Comparison of ENCODE assay signal across 1 cellular context in the genomic region with DNA sequence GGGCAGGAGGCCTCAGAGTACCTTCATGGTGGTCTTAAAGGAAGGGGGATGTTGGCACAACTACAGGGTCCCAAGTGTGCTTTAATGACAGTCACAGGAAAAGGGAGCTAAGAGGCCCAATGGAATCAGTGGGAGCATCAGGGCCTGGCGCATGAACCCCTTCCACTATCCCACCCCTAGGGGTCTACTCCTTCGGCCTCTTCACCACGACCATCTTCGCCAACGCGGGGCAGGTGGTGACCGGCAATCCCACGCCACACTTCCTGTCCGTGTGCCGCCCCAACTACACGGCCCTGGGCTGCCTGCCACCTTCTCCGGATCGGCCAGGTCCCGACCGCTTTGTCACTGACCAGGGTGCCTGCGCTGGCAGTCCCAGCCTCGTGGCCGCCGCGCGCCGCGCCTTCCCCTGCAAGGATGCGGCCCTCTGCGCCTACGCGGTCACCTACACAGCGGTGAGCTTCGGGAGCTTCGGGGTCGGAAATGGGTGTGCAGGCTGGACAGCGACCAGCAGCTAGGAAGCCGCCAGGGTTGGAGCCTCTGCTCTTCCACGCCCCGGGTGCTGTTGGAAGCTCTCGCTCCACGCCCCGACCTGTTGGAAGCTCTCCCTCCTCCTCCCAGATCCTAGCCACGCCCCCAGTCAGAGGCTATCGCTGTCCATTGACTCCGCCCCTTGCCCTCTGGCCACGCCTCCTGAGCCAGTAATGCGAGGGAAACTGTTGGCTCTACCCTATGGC.
TF ChIP-seq lines count a peak whose summit lies in the region.

No MANE protein-coding gene starts in this region.

TF ChIP-seq in K562, 482 proteins besides CTCF, POLR2A, EP300 and RAD21 (continued from another document):
- TF ChIP-seq, protein P1, sequence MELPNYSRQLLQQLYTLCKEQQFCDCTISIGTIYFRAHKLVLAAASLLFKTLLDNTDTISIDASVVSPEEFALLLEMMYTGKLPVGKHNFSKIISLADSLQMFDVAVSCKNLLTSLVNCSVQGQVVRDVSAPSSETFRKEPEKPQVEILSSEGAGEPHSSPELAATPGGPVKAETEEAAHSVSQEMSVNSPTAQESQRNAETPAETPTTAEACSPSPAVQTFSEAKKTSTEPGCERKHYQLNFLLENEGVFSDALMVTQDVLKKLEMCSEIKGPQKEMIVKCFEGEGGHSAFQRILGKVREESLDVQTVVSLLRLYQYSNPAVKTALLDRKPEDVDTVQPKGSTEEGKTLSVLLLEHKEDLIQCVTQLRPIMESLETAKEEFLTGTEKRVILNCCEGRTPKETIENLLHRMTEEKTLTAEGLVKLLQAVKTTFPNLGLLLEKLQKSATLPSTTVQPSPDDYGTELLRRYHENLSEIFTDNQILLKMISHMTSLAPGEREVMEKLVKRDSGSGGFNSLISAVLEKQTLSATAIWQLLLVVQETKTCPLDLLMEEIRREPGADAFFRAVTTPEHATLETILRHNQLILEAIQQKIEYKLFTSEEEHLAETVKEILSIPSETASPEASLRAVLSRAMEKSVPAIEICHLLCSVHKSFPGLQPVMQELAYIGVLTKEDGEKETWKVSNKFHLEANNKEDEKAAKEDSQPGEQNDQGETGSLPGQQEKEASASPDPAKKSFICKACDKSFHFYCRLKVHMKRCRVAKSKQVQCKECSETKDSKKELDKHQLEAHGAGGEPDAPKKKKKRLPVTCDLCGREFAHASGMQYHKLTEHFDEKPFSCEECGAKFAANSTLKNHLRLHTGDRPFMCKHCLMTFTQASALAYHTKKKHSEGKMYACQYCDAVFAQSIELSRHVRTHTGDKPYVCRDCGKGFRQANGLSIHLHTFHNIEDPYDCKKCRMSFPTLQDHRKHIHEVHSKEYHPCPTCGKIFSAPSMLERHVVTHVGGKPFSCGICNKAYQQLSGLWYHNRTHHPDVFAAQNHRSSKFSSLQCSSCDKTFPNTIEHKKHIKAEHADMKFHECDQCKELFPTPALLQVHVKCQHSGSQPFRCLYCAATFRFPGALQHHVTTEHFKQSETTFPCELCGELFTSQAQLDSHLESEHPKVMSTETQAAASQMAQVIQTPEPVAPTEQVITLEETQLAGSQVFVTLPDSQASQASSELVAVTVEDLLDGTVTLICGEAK (IDR thresholded peaks at IDR 0.05) = no peak
- TF ChIP-seq, protein P1 (CRISPR knock-in tag; IDR thresholded peaks at IDR 0.05) = no peak
- TF ChIP-seq, protein P2, sequence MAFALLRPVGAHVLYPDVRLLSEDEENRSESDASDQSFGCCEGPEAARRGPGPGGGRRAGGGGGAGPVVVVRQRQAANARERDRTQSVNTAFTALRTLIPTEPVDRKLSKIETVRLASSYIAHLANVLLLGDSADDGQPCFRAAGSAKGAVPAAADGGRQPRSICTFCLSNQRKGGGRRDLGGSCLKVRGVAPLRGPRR (CRISPR knock-in tag; IDR thresholded peaks at IDR 0.05) = no peak
- TF ChIP-seq, protein P3, sequence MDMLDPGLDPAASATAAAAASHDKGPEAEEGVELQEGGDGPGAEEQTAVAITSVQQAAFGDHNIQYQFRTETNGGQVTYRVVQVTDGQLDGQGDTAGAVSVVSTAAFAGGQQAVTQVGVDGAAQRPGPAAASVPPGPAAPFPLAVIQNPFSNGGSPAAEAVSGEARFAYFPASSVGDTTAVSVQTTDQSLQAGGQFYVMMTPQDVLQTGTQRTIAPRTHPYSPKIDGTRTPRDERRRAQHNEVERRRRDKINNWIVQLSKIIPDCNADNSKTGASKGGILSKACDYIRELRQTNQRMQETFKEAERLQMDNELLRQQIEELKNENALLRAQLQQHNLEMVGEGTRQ (CRISPR knock-in tag; IDR thresholded peaks at IDR 0.05) = no peak
- TF ChIP-seq NONO (IDR thresholded peaks at IDR 0.05; ENCODE audit: low read depth in 2 of 2, low read length in 1 of 2) (no peak), FOXK2 (conservative IDR thresholded peaks at IDR 0.05 in 1 of 2, IDR thresholded peaks at IDR 0.05 in 1 of 2; ENCODE audit: low read depth in 2 of 2) (no peak), GTF2A2 (tag; IDR thresholded peaks at IDR 0.05) (no peak), SREBF1 (IDR thresholded peaks at IDR 0.05; ENCODE audit: borderline replicate concordance, low read depth, low read length) (no peak), ZC3H4 (CRISPR knock-in tag; IDR thresholded peaks at IDR 0.05; ENCODE audit: borderline replicate concordance) (no peak), KAT8 (IDR thresholded peaks at IDR 0.05; ENCODE audit: low read depth) (no peak), NR2C2 (CRISPR knock-in tag; IDR thresholded peaks at IDR 0.05) (no peak), NR2C2 (tag; IDR thresholded peaks at IDR 0.05) (no peak), ILF3 (IDR thresholded peaks at IDR 0.05; ENCODE audit: borderline replicate concordance) (no peak), SMAD4 (CRISPR knock-in tag; conservative IDR thresholded peaks at IDR 0.05) (no peak), NFRKB (IDR thresholded peaks at IDR 0.05; ENCODE audit: low read depth) (no peak), SNIP1 (IDR thresholded peaks at IDR 0.05; ENCODE audit: low read depth) (no peak), ZNF79 (CRISPR knock-in tag; IDR thresholded peaks at IDR 0.05; ENCODE audit: low read depth) (no peak)
- TF ChIP-seq, protein P4, sequence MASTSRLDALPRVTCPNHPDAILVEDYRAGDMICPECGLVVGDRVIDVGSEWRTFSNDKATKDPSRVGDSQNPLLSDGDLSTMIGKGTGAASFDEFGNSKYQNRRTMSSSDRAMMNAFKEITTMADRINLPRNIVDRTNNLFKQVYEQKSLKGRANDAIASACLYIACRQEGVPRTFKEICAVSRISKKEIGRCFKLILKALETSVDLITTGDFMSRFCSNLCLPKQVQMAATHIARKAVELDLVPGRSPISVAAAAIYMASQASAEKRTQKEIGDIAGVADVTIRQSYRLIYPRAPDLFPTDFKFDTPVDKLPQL (IDR thresholded peaks at IDR 0.05; ENCODE audit: extremely low read depth, insufficient read length) = no peak
- TF ChIP-seq, protein P5, sequence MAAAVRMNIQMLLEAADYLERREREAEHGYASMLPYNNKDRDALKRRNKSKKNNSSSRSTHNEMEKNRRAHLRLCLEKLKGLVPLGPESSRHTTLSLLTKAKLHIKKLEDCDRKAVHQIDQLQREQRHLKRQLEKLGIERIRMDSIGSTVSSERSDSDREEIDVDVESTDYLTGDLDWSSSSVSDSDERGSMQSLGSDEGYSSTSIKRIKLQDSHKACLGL (CRISPR knock-in tag; IDR thresholded peaks at IDR 0.05; ENCODE audit: borderline replicate concordance, poor library complexity, severe bottlenecking) = no peak
- TF ChIP-seq, protein P6, sequence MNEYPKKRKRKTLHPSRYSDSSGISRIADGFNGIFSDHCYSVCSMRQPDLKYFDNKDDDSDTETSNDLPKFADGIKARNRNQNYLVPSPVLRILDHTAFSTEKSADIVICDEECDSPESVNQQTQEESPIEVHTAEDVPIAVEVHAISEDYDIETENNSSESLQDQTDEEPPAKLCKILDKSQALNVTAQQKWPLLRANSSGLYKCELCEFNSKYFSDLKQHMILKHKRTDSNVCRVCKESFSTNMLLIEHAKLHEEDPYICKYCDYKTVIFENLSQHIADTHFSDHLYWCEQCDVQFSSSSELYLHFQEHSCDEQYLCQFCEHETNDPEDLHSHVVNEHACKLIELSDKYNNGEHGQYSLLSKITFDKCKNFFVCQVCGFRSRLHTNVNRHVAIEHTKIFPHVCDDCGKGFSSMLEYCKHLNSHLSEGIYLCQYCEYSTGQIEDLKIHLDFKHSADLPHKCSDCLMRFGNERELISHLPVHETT (CRISPR knock-in tag; conservative IDR thresholded peaks at IDR 0.05 in 1 of 2, IDR thresholded peaks at IDR 0.05 in 1 of 2) = no peak
